Comparison of ENCODE assay signal across 29 cellular contexts in genomic region chr1:182405578-182405977, GRCh38. TPM values are rescaled to one million over a fixed set of nuclear protein-coding genes. Genes with fewer than 3 reads are reported as not detected.
DNase-seq lines count a peak whose midpoint lies in the region; ATAC-seq and TF ChIP-seq lines count a peak whose summit lies in the region.
"Had no signal": no experiment of that assay in that cellular context is flagged by ENCODE, and none has a peak within 500 bp of the region (broad histone marks: within the 10 kb centered on the region; RNA-seq: fewer than 3 reads in every experiment).

No MANE protein-coding gene starts in this region.

- no peak for TF ChIP-seq POLR2A in esophagus squamous epithelium (IDR thresholded peaks at IDR 0.05)

- ATAC-seq in HG02885 (IDR thresholded peaks at IDR 0.05; ENCODE audit: poor library complexity, unreplicated experiment) (no peak), HG02678 (IDR thresholded peaks at IDR 0.05; ENCODE audit: unreplicated experiment) (no peak), HG03039 (IDR thresholded peaks at IDR 0.05; ENCODE audit: unreplicated experiment) (no peak)
- ATAC-seq: GM12878 had no signal

- H3K27ac ChIP-seq in HEK293 (ENCODE audit: extremely low read depth, low read depth, low read length) = no peak overlapping the region
- H3K27ac ChIP-seq in esophagus (ENCODE audit: low read depth in 2 of 2, low read length in 1 of 2) = peak overlapping the region; percentile 34 to 69
- peak overlapping the region in 3 of 4 donors; percentile 35 to 54 (median 45) for H3K27ac ChIP-seq in esophagus squamous epithelium
- H3K27ac ChIP-seq in effector memory CD4-positive, alpha-beta T cell (ENCODE audit: insufficient read depth, low read length, poor library complexity, severe bottlenecking) = no peak overlapping the region
- H3K27ac ChIP-seq: BLaER1 had no signal

- intact Hi-C loops in esophagus squamous epithelium (cut with DNase I) = no loop called here

- WGBS in esophagus, 2 donors = 95 to 99% methylated on average over 1 of the region's 1 CpG
- WGBS in esophagus squamous epithelium, 2 donors = 79 to 91% methylated on average over 1 of the region's 1 CpG

- TF ChIP-seq CTCF in HEK293 (tag by site-specific recombination; IDR thresholded peaks at IDR 0.05) (no peak), epithelial cell of esophagus (IDR thresholded peaks at IDR 0.05; ENCODE audit: insufficient read depth, low read depth, low read length, missing control alignments) (no peak), esophagus squamous epithelium (IDR thresholded peaks at IDR 0.05) (no peak)

- POLR2A ChIA-PET in HEK293 (lab: Yijun Ruan, JAX) = no interaction called here

- DNase-seq in epithelial cell of esophagus (ENCODE audit: low read depth) = peak; percentile 30
- DNase-seq in esophagus squamous epithelium (lab: John Stamatoyannopoulos, UW) = no peak
- DNase-seq in effector memory CD4-positive, alpha-beta T cell = no peak
- DNase-seq: 8988T; ACHN; BE2C; C1 segment of cervical spinal cord; CD4-positive, alpha-beta memory T cell; CD4-positive, CD25-positive, alpha-beta regulatory T cell; CD8-positive, alpha-beta memory T cell; COR-L47; DMS 273 treated with DMSO at 0.1 percent for 48 hours; DMS153; DMS79; DND-41; EL; GDM1 had no signal

- H3K36me3 ChIP-seq in HEK293 (ENCODE audit: control insufficient read depth in 2 of 2, insufficient read depth in 1 of 2, low read length in 2 of 2) = no peaks in the 10 kb centered on the region
- H3K36me3 ChIP-seq in esophagus (ENCODE audit: control insufficient read depth in 2 of 2, insufficient read depth in 2 of 2, low read length in 1 of 2) = no peaks in the 10 kb centered on the region
- H3K36me3 ChIP-seq in esophagus squamous epithelium = no peaks in the 10 kb centered on the region
- H3K36me3 ChIP-seq in effector memory CD4-positive, alpha-beta T cell (ENCODE audit: control insufficient read depth, insufficient read depth, low read length) = no peaks in the 10 kb centered on the region
- H3K36me3 ChIP-seq: BE2C, BLaER1 had no signal

- CTCF ChIA-PET in HEK293 (lab: Yijun Ruan, JAX) = interaction anchor here (0.8 to 1.1 kb wide), 4 partner anchors 19 to 379 kb away, joined by 3 to 5 read pairs (median 4); no protein-coding TSS in a partner anchor

- H3K4me1 ChIP-seq in HEK293 (ENCODE audit: control insufficient read depth, insufficient read depth, low read length) (no peaks in the 10 kb centered on the region), esophagus (ENCODE audit: control insufficient read depth in 2 of 2, insufficient read depth in 2 of 2, low read length in 1 of 2) (peaks cover 0 to 2% of the 10 kb centered on the region in 2 donors), esophagus squamous epithelium (no peaks in the 10 kb centered on the region)
- no peaks in the 10 kb centered on the region for H3K4me1 ChIP-seq in effector memory CD4-positive, alpha-beta T cell (ENCODE audit: control insufficient read depth, insufficient read depth, low read length, poor library complexity, severe bottlenecking)
- H3K4me1 ChIP-seq: BE2C had no signal

- H3K27me3 ChIP-seq in esophagus (ENCODE audit: control insufficient read depth in 1 of 2, insufficient read depth in 2 of 2, low read length in 2 of 2) (peaks cover 0 to 2% of the 10 kb centered on the region in 2 donors), esophagus squamous epithelium (peaks cover 0 to 52% (median 0%) of the 10 kb centered on the region in 4 donors)
- peaks cover 9% of the 10 kb centered on the region for H3K27me3 ChIP-seq in effector memory CD4-positive, alpha-beta T cell (replicated peaks; ENCODE audit: control insufficient read depth, insufficient read depth, low read length, poor library complexity, severe bottlenecking)
- H3K27me3 ChIP-seq: BLaER1 had no signal

- H3K4me3 ChIP-seq in HEK293 (ENCODE audit: low read depth, low read length) (no peak overlapping the region), epithelial cell of esophagus (ENCODE audit: low read length) (no peak overlapping the region), esophagus (ENCODE audit: low read depth in 1 of 2, low read length in 2 of 2) (no peak overlapping the region), esophagus squamous epithelium (no peak overlapping the region)
- no peak overlapping the region for H3K4me3 ChIP-seq in effector memory CD4-positive, alpha-beta T cell (ENCODE audit: insufficient read depth, low read depth, low read length, poor library complexity, severe bottlenecking)
- H3K4me3 ChIP-seq: BLaER1, GM12878 had no signal

- no peaks in the 10 kb centered on the region for H3K9me3 ChIP-seq in HEK293 (ENCODE audit: control insufficient read depth, insufficient read depth, low read depth, low read length)
- H3K9me3 ChIP-seq in esophagus (ENCODE audit: control insufficient read depth in 2 of 2, insufficient read depth in 1 of 2, low read depth in 1 of 2, low read length in 1 of 2) = peaks cover 0 to 2% of the 10 kb centered on the region in 2 donors
- H3K9me3 ChIP-seq in esophagus squamous epithelium = peaks cover 0 to 9% (median 6%) of the 10 kb centered on the region in 3 donors
- H3K9me3 ChIP-seq in effector memory CD4-positive, alpha-beta T cell (ENCODE audit: control insufficient read depth, low read length) = no peaks in the 10 kb centered on the region
- H3K9me3 ChIP-seq: BE2C had no signal

TF ChIP-seq in HEK293, 187 proteins besides CTCF, POLR2A, EP300 and RAD21:
- TF ChIP-seq SETDB1 (IDR thresholded peaks at IDR 0.05; ENCODE audit: insufficient read length, low read length) = peak; percentile 84
- peak; percentile 51 for TF ChIP-seq SCRT2 (tag by site-specific recombination; IDR thresholded peaks at IDR 0.05)
- TF ChIP-seq ATF2 (tag by site-specific recombination; IDR thresholded peaks at IDR 0.05; ENCODE audit: low read depth) = no peak

RNA-seq across cellular contexts. Expression of gene TEDDM1, which starts 5.1 kb away (rescaled TPM):
- polyA plus RNA-seq in esophagus = under 1 TPM in 1 of 2 donors, not detected in 1; 0.06 TPM
- total RNA-seq in esophagus squamous epithelium = not detected
- total RNA-seq: A673; CD4-positive, alpha-beta memory T cell; CD4-positive, CD25-positive, alpha-beta regulatory T cell; CD8-positive, alpha-beta memory T cell; Daoy; G401; GM12878 had no signal
- polyA plus RNA-seq: AG04450; CD4-positive, alpha-beta memory T cell; CD8-positive, alpha-beta memory T cell had no signal

RNA-seq across cellular contexts. Expression of gene GLUL, which starts 14.0 kb away (rescaled TPM):
- 100 to 1,000 TPM; 384 to 627 TPM for polyA plus RNA-seq in esophagus
- total RNA-seq in esophagus squamous epithelium = 1,000 to 10,000 TPM in 3 of 4 donors, 100 to 1,000 TPM in 1; 597 to 1,638 (median 1,035) TPM

RNA-seq across cellular contexts. Expression of gene RGSL1, which starts 44.4 kb away (rescaled TPM):
- polyA plus RNA-seq in esophagus = under 1 TPM in 1 of 2 donors, not detected in 1; 0.14 TPM
- total RNA-seq in esophagus squamous epithelium = under 1 TPM in 2 of 4 donors, not detected in 2; 0.42 to 0.61 TPM
- total RNA-seq: A673; CD4-positive, alpha-beta memory T cell; CD4-positive, CD25-positive, alpha-beta regulatory T cell; CD8-positive, alpha-beta memory T cell; Daoy; G401 had no signal
- polyA plus RNA-seq: AG04450; CD14-positive monocyte; CD4-positive, CD25-positive, alpha-beta regulatory T cell; CD8-positive, alpha-beta memory T cell had no signal

Comparison
In these comparisons a context has a peak if more than half of its experiments do, and no peak if none do; other contexts are left out.
1. H3K27ac ChIP-seq: peak in esophagus (2 of 2) and esophagus squamous epithelium (3 of 4); none in HEK293 (single experiment) and effector memory CD4-positive, alpha-beta T cell (single experiment).